ENCODE assay signal across 1 cellular context in genomic region chr1:31977361-31978131, GRCh38.
TF ChIP-seq lines count a peak whose summit lies in the region.

No MANE protein-coding gene starts in this region.

TF ChIP-seq in IMR-90, 13 proteins besides CTCF, POLR2A, EP300 and RAD21:
- TF ChIP-seq CEBPB (IDR thresholded peaks at IDR 0.05; ENCODE audit: low read depth, low read length) (peak; percentile 75), SMC3 (IDR thresholded peaks at IDR 0.05; ENCODE audit: low read depth, low read length) (no peak)
TF ChIP-seq in IMR-90: peak in this region for 1.
